30 cellular contexts compared by ENCODE assay signal in the genomic region with DNA sequence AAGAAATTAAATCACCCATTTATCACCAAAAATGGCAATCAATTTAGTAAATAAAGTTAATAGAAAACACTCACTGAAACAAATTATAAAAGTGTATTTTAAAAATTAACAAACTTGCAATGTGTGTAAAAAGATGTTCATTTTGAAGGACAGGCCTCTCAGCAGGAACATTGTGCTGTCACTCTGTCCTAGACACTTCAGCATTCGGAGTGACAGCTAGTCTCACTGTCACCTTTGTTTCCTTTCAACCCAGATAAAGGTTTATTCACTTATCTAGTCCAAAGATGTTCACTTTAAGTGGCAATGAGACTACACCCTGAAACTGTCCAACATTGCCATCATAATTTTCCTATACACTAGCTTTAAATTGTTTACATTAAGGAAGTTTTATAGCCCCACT.
"Had no signal": no experiment of that assay in that cellular context is flagged by ENCODE, and none has a peak within 500 bp of the region (broad histone marks: within the 10 kb centered on the region; RNA-seq: fewer than 3 reads in every experiment).

No MANE protein-coding gene starts in this region.

- DNase-seq: activated effector memory CD4-positive, alpha-beta T cell treated with anti-CD3 and anti-CD28 coated beads, Interleukin-2, amount 50 U/mL, for 16 hours; activated effector memory CD4-positive, alpha-beta T cell treated with Interleukin-2 at 50 U/mL for 16 hours; activated gamma-delta T cell; activated gamma-delta T cell treated with Interleukin-2 at 50 U/mL for 16 hours; activated naive CD4-positive, alpha-beta T cell; activated naive CD4-positive, alpha-beta T cell treated with anti-CD3 and anti-CD28 coated beads for 36 hours; activated naive CD4-positive, alpha-beta T cell treated with anti-CD3 and anti-CD28 coated beads, Interleukin-2, amount 10 ng/mL, durations not matched to agents 7 days and 5 days; activated naive CD4-positive, alpha-beta T cell treated with anti-CD3 and anti-CD28 coated beads, Interleukin-2, amount 50 U/mL, for 16 hours; activated naive CD4-positive, alpha-beta T cell treated with Interleukin-2 at 50 U/mL for 16 hours; activated naive CD8-positive, alpha-beta T cell treated with anti-CD3 and anti-CD28 coated beads for 36 hours; activated naive CD8-positive, alpha-beta T cell treated with anti-CD3 and anti-CD28 coated beads, Interleukin-2, amount 10 ng/mL, durations not matched to agents 7 days and 5 days; activated naive CD8-positive, alpha-beta T cell treated with anti-CD3 and anti-CD28 coated beads, Interleukin-2, amount 50 U/mL, for 24 hours; activated T-cell treated with anti-CD3 and anti-CD28 coated beads, Interleukin-2, amount 50 U/mL, for 1 hour; activated T-cell treated with anti-CD3 and anti-CD28 coated beads, Interleukin-2, amount 50 U/mL, for 24 hours; activated T-cell treated with anti-CD3 and anti-CD28 coated beads, Interleukin-2, amount 50 U/mL, for 4 hours; activated T-cell treated with anti-CD3 and anti-CD28 coated beads, Interleukin-2, amount 50 U/mL, for 48 hours; activated T-cell treated with anti-CD3 and anti-CD28 coated beads, Interleukin-2, amount 50 U/mL, for 72 hours; adrenal gland; amniotic stem cell; amygdala; anterior cingulate cortex; aorta; body of pancreas; brain microvascular endothelial cell; caudate nucleus; central memory CD4-positive, alpha-beta T cell; cerebellar nuclear complex had no signal

- H3K4me3 ChIP-seq: adrenal gland, ascending aorta, body of pancreas, breast epithelium, cardiac muscle cell had no signal

- H3K9me3 ChIP-seq: adrenal gland, ascending aorta, body of pancreas had no signal

- H3K4me1 ChIP-seq: ascending aorta, body of pancreas, breast epithelium had no signal

- H3K27me3 ChIP-seq: adrenal gland, ascending aorta, body of pancreas, brain microvascular endothelial cell, breast epithelium, cardiac muscle cell had no signal

- H3K27ac ChIP-seq: adrenal gland, ascending aorta, body of pancreas, brain microvascular endothelial cell, breast epithelium, cardiac muscle cell had no signal

- H3K36me3 ChIP-seq: adrenal gland, ascending aorta, brain microvascular endothelial cell, breast epithelium, cardiac muscle cell had no signal
